ENCODE assay signal across 15 cellular contexts in genomic region chr12:26610774-26611173, GRCh38.
A peak's percentile ranks its signal among the peaks of the same experiment; 100 is the strongest.
DNase-seq lines count a peak whose midpoint lies in the region; ATAC-seq and TF ChIP-seq lines count a peak whose summit lies in the region.
"Had no signal": no experiment of that assay in that cellular context is flagged by ENCODE, and none has a peak within 500 bp of the region (broad histone marks: within the 10 kb centered on the region; RNA-seq: fewer than 3 reads in every experiment).

No MANE protein-coding gene starts in this region.

- H3K79me1 ChIP-seq in mesenchymal stem cell (replicated peaks; ENCODE audit: low read length, poor library complexity, severe bottlenecking), result peaks cover 2% of the 10 kb centered on the region

- H2AK5ac ChIP-seq in mesenchymal stem cell (ENCODE audit: low read length, severe bottlenecking), result no peak overlapping the region

- H4K8ac ChIP-seq in mesenchymal stem cell (ENCODE audit: low read length), result peak overlapping the region; percentile 64

- H3K27ac Mint-ChIP-seq in GM23338, result no peak overlapping the region
- H3K27ac Mint-ChIP-seq: B cell; CD4-positive, alpha-beta T cell had no signal

- H3K4me2 ChIP-seq in GM23338 (no peak overlapping the region), mesenchymal stem cell (ENCODE audit: low read length, poor library complexity, severe bottlenecking) (no peak overlapping the region)

- intact Hi-C loops in dorsolateral prefrontal cortex (cut with DNase I), result loop anchor here (2.0 to 5.0 kb wide), 2 partner anchors 488 kb away; no protein-coding TSS in a partner anchor

- 98% methylated on average over 8 of the region's 8 CpGs for WGBS in mesenchymal stem cell

- no peak overlapping the region for H2BK12ac ChIP-seq in mesenchymal stem cell (ENCODE audit: low read length in 2 of 2)

- no peak overlapping the region for H3K23ac ChIP-seq in mesenchymal stem cell (ENCODE audit: low read length in 2 of 2)

- no peaks in the 10 kb centered on the region for H3K9me3 ChIP-seq in mesenchymal stem cell (ENCODE audit: control insufficient read depth, low read length)

- peak overlapping the region; percentile 69 for H2BK15ac ChIP-seq in mesenchymal stem cell (ENCODE audit: low read depth, poor library complexity, severe bottlenecking)

- H2BK5ac ChIP-seq in mesenchymal stem cell (ENCODE audit: low read depth, low read length, poor library complexity, severe bottlenecking), result no peak overlapping the region

- H3F3A ChIP-seq in GM23338 (replicated peaks; ENCODE audit: low read depth), result no peaks in the 10 kb centered on the region

- H3K27me3 ChIP-seq in GM23338 (ENCODE audit: insufficient read depth), result no peaks in the 10 kb centered on the region
- H3K27me3 ChIP-seq in dorsolateral prefrontal cortex, result no peaks in the 10 kb centered on the region
- H3K27me3 ChIP-seq in mesenchymal stem cell (ENCODE audit: control insufficient read depth in 1 of 2, insufficient read depth in 1 of 2, low read length in 2 of 2), result no peaks in the 10 kb centered on the region

- peaks cover 12% of the 10 kb centered on the region; the same call in 1 of the 3 replicates for H3K36me3 Mint-ChIP-seq in GM23338 (ENCODE audit: low read depth)

- no peak overlapping the region for H3K9ac ChIP-seq in mesenchymal stem cell (ENCODE audit: low read length)

- no peaks in the 10 kb centered on the region for H3K9me3 Mint-ChIP-seq in GM23338
- H3K9me3 Mint-ChIP-seq: CD4-positive, alpha-beta T cell had no signal

- no peaks in the 10 kb centered on the region; the same call in 2 of the 3 replicates for H3K4me1 Mint-ChIP-seq in GM23338
- H3K4me1 Mint-ChIP-seq: B cell had no signal

- DNase-seq in GM23338 (ENCODE audit: low spot score) (no peak), dorsolateral prefrontal cortex (no peak), mesenchymal stem cell (no peak), NCI-H1048 (lab: John Stamatoyannopoulos, UW) (no peak), NCI-H1930 (lab: John Stamatoyannopoulos, UW) (no peak), RPMI8226 (no peak)
- DNase-seq: Calu3; CD4-positive, alpha-beta T cell; DMS 273 treated with DMSO at 0.1 percent for 48 hours; KBM-7 had no signal

- H3K4me1 ChIP-seq in GM23338 (ENCODE audit: insufficient read depth), result no peaks in the 10 kb centered on the region
- no peaks in the 10 kb centered on the region for H3K4me1 ChIP-seq in mesenchymal stem cell (ENCODE audit: control insufficient read depth, insufficient read depth, low read depth, low read length)

- H3K18ac ChIP-seq in mesenchymal stem cell (ENCODE audit: low read depth in 1 of 2, low read length in 2 of 2), result no peak overlapping the region

- 0 out of 2 replicates have a peak, but pooled peaks cover 5% of the 10 kb centered on the region for H4K20me1 ChIP-seq in GM23338 (replicated peaks; ENCODE audit: insufficient read depth)

- no peaks in the 10 kb centered on the region for H3K79me2 ChIP-seq in GM23338 (replicated peaks; ENCODE audit: insufficient read depth)

- H3K27ac ChIP-seq in GM23338 (ENCODE audit: low read depth), result peak overlapping the region; percentile 1; the same call in 1 of the 2 replicates
- H3K27ac ChIP-seq in dorsolateral prefrontal cortex, result peak overlapping the region; percentile 67 to 100 (median 96)
- no peak overlapping the region for H3K27ac ChIP-seq in mesenchymal stem cell (ENCODE audit: low read length, poor library complexity, severe bottlenecking)
- H3K27ac ChIP-seq: HL-60 had no signal

- no peak for TF ChIP-seq CTCF in GM23338 (conservative IDR thresholded peaks at IDR 0.05; ENCODE audit: low read depth in 2 of 2)
- TF ChIP-seq CTCF in dorsolateral prefrontal cortex (IDR thresholded peaks at IDR 0.05 in 54 of 56, conservative IDR thresholded peaks at IDR 0.05 in 2 of 56; ENCODE audit: low read depth in 1 of 56, partially characterized antibody in 56 of 56), result no peak

- ATAC-seq in GM23338, result no peak
- ATAC-seq in GM21447 (IDR thresholded peaks at IDR 0.05; ENCODE audit: unreplicated experiment), result no peak
- ATAC-seq: GM12878, HCT116 had no signal

- no peaks in the 10 kb centered on the region for H3K9me2 ChIP-seq in GM23338 (ENCODE audit: insufficient read depth)

- no peak overlapping the region for H3K14ac ChIP-seq in mesenchymal stem cell (ENCODE audit: low read length in 2 of 2)

- H3K4ac ChIP-seq in mesenchymal stem cell (ENCODE audit: low read depth in 1 of 2, low read length in 2 of 2), result no peak overlapping the region

- no peaks in the 10 kb centered on the region for H3K27me3 Mint-ChIP-seq in GM23338 (ENCODE audit: insufficient read depth, low read depth, poor library complexity)
- H3K27me3 Mint-ChIP-seq: B cell; CD4-positive, alpha-beta T cell had no signal

- peak overlapping the region; percentile 80 for H4K91ac ChIP-seq in mesenchymal stem cell (ENCODE audit: low read length)

- H3K4me3 ChIP-seq in GM23338 (no peak overlapping the region), dorsolateral prefrontal cortex (no peak overlapping the region), mesenchymal stem cell (ENCODE audit: insufficient read depth in 1 of 2, low read depth in 1 of 2, low read length in 2 of 2) (no peak overlapping the region)
- H3K4me3 ChIP-seq: GM12878 had no signal

- H2AFZ ChIP-seq in GM23338, result no peak overlapping the region
- no peak overlapping the region for H2AFZ ChIP-seq in mesenchymal stem cell (ENCODE audit: low read depth, low read length)

- no peak overlapping the region for H3K4me3 Mint-ChIP-seq in GM23338
- H3K4me3 Mint-ChIP-seq: B cell; CD4-positive, alpha-beta T cell had no signal

- no peak overlapping the region for H2BK120ac ChIP-seq in mesenchymal stem cell (ENCODE audit: low read depth, low read length)

- H3K36me3 ChIP-seq in GM23338 (ENCODE audit: insufficient read depth) (no peaks in the 10 kb centered on the region), mesenchymal stem cell (ENCODE audit: control insufficient read depth in 1 of 2, insufficient read depth in 2 of 2, low read depth in 1 of 2, low read length in 2 of 2) (no peaks in the 10 kb centered on the region)

TF ChIP-seq in GM23338, 12 proteins besides CTCF, POLR2A, EP300 and RAD21:
- no peak for TF ChIP-seq STAT1 (IDR thresholded peaks at IDR 0.05; ENCODE audit: unreplicated experiment)
